11 cellular contexts compared by ENCODE assay signal in genomic region chr14:89625208-89625987, GRCh38.
DNase-seq lines count a peak whose midpoint lies in the region; FAIRE-seq and TF ChIP-seq lines count a peak whose summit lies in the region.
"Had no signal": no experiment of that assay in that cellular context is flagged by ENCODE, and none has a peak within 500 bp of the region (broad histone marks: within the 10 kb centered on the region; RNA-seq: fewer than 3 reads in every experiment).

No MANE protein-coding gene starts in this region.

- WGBS in endodermal cell (ENCODE audit: insufficient coverage in 1 of 2, insufficient read length in 1 of 2), 2 experiments = 91 to 94% methylated on average over 15 to 28 of the region's 28 CpGs

- peaks cover 69% of the 10 kb centered on the region for H3K27me3 Mint-ChIP-seq in endodermal cell (ENCODE audit: insufficient read depth)
- H3K27me3 Mint-ChIP-seq: memory B cell had no signal

- H3K4me3 ChIP-seq in endodermal cell (ENCODE audit: low read length) = no peak overlapping the region

- H3K4me1 Mint-ChIP-seq in endodermal cell = peaks cover 10% of the 10 kb centered on the region

- H3K36me3 ChIP-seq in endodermal cell (ENCODE audit: control insufficient read depth, insufficient read depth, low read length) = no peaks in the 10 kb centered on the region

- no peaks in the 10 kb centered on the region for H3K36me3 Mint-ChIP-seq in endodermal cell (ENCODE audit: low read depth)
- H3K36me3 Mint-ChIP-seq: memory B cell had no signal

- no peak overlapping the region for H3K4me3 Mint-ChIP-seq in endodermal cell
- H3K4me3 Mint-ChIP-seq: memory B cell had no signal

- FAIRE-seq in HTR-8/SVneo (lab: Jason Lieb, UNC) = no peak
- FAIRE-seq: H54 had no signal

- H3K27ac ChIP-seq in endodermal cell (ENCODE audit: low read depth, low read length) = peak overlapping the region; percentile 38

- H3K9me3 Mint-ChIP-seq in endodermal cell = peaks cover 2% of the 10 kb centered on the region

- H3K27me3 ChIP-seq in endodermal cell (ENCODE audit: control insufficient read depth, insufficient read depth, low read length, poor library complexity, severe bottlenecking) = peaks cover 68% of the 10 kb centered on the region

- peak; percentile 58 to 70 for DNase-seq in NCI-H2081 (lab: John Stamatoyannopoulos, UW)
- DNase-seq in NCI-H2081 treated with DMSO at 0.1 percent for 48 hours (lab: John Stamatoyannopoulos, UW) = no peak
- DNase-seq in NCI-H2227 (lab: John Stamatoyannopoulos, UW; ENCODE audit: unreplicated experiment) = peak; percentile 11
- peak; percentile 50 for DNase-seq in endodermal cell
- DNase-seq in putamen (ENCODE audit: low spot score) = peak; percentile 32
- no peak for DNase-seq in GOT3 (lab: John Stamatoyannopoulos, UW)
- no peak for DNase-seq in activated CD4-positive, CD25-positive, alpha-beta regulatory T cell treated with anti-CD3 and anti-CD28 coated beads, Interleukin-2, amount 50 U/mL, for 72 hours
- no peak for DNase-seq in HTR-8/SVneo (ENCODE audit: insufficient read length, low spot score)
- DNase-seq: stimulated activated CD4-positive, alpha-beta T cell treated with anti-CD3 and anti-CD28 coated beads, Interleukin-2, amount 100 ng/mL, for 48 hours had no signal

- H3K9me3 ChIP-seq in endodermal cell (ENCODE audit: control insufficient read depth, low read length) = peaks cover 17% of the 10 kb centered on the region

- no peak for TF ChIP-seq CTCF in endodermal cell (conservative IDR thresholded peaks at IDR 0.05)

- no peak overlapping the region for H3K27ac Mint-ChIP-seq in endodermal cell

- no peaks in the 10 kb centered on the region for H3K4me1 ChIP-seq in endodermal cell (ENCODE audit: control insufficient read depth, insufficient read depth, low read length)

- H3K9ac ChIP-seq in endodermal cell (ENCODE audit: extremely low read depth, low read length, poor library complexity, severe bottlenecking) = no peak overlapping the region

Comparison
In these comparisons a context has a peak if more than half of its experiments do, and no peak if none do; other contexts are left out.
1. DNase-seq: peak in NCI-H2081 (2 of 2), NCI-H2227 (single experiment), endodermal cell (single experiment) and putamen (single experiment); none in NCI-H2081 treated with DMSO at 0.1 percent for 48 hours (single experiment), GOT3 (single experiment), activated CD4-positive, CD25-positive, alpha-beta regulatory T cell treated with anti-CD3 and anti-CD28 coated beads, Interleukin-2, amount 50 U/mL, for 72 hours (single experiment) and HTR-8/SVneo (single experiment).